Comparison of ENCODE assay signal across 8 cellular contexts in the genomic region with DNA sequence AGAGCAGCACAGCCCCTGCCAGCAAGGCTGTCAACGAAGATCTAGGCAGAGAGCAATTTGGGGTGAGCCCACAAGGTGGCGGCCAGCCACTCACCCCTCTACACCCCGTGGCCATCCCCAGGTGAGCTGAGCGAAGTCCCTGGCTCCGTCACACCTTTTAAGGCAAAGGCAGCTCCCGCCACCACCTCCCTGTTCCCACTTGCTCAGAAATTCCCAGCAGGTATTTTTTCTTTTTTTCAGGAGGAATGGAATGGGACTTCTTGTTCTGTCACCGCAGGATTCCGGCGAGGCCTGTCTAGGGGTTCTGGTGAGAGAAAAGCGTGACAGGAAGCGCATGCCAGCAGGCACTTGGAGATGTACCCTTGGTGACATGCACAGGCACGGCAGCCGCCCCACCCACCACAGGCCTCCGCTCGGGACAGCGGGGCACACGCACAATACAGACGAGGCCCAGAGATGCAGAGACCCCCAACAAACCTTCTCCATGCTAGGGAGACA. TPM values are rescaled to one million over a fixed set of nuclear protein-coding genes. Genes with fewer than 3 reads are reported as not detected.
DNase-seq lines count a peak whose midpoint lies in the region; ATAC-seq, FAIRE-seq and TF ChIP-seq lines count a peak whose summit lies in the region.

No MANE protein-coding gene starts in this region.

- H3K4me3 ChIP-seq in MM.1S (ENCODE audit: low read length) (no peak overlapping the region), H1 (ENCODE audit: extremely low read depth in 1 of 4, insufficient read depth in 2 of 4, low read depth in 3 of 4, low read length in 4 of 4) (no peak overlapping the region), parathyroid adenoma (ENCODE audit: low read depth, low read length) (no peak overlapping the region)

- peak in 1 of 2 experiments; percentile 43; a peak in 1 of 3 replicates for TF ChIP-seq POLR2A in H1 (IDR thresholded peaks at IDR 0.05; ENCODE audit: control extremely low read depth in 1 of 2, low read depth in 2 of 2, low read length in 2 of 2)

- no peak overlapping the region for H3K14ac ChIP-seq in H1 (ENCODE audit: insufficient read length)

- H3K9ac ChIP-seq in MM.1S (ENCODE audit: low read length) (no peak overlapping the region), H1 (replicated peaks in 1 of 4; ENCODE audit: extremely low read depth in 1 of 4, low read depth in 3 of 4, low read length in 3 of 4) (no peak overlapping the region), parathyroid adenoma (no peak overlapping the region)

- no peak for FAIRE-seq in H1 (lab: Jason Lieb, UNC)

- peak overlapping the region; percentile 62 for H2BK12ac ChIP-seq in H1 (ENCODE audit: low read depth, low read length)

- H3K36me3 ChIP-seq in MM.1S (replicated peaks; ENCODE audit: insufficient read depth, low read length) (peaks cover 15% of the 10 kb centered on the region), H1 (ENCODE audit: control insufficient read depth in 2 of 4, insufficient read depth in 4 of 4, low read length in 3 of 4) (peaks cover 20 to 30% (median 25%) of the 10 kb centered on the region in 4 experiments), parathyroid adenoma (ENCODE audit: control insufficient read depth, insufficient read depth, low read length) (no peaks in the 10 kb centered on the region)

- no peaks in the 10 kb centered on the region for H3K9me3 ChIP-seq in MM.1S (replicated peaks; ENCODE audit: insufficient read depth, low read length)
- no peaks in the 10 kb centered on the region for H3K9me3 ChIP-seq in H1 (ENCODE audit: insufficient read depth in 2 of 2, low read depth in 1 of 2, low read length in 1 of 2)
- H3K9me3 ChIP-seq in parathyroid adenoma (ENCODE audit: control insufficient read depth, low read length), result no peaks in the 10 kb centered on the region

- peak overlapping the region; percentile 34 for H4K91ac ChIP-seq in H1 (replicated peaks; ENCODE audit: insufficient read length, low read length)

- H3K79me1 ChIP-seq in H1 (ENCODE audit: low read depth, low read length), result no peaks in the 10 kb centered on the region

- no peak overlapping the region for H4K5ac ChIP-seq in H1 (ENCODE audit: insufficient read length, low read depth, low read length)

- H3K4me2 ChIP-seq in MM.1S (ENCODE audit: low read depth, low read length) (no peak overlapping the region), H1 (ENCODE audit: insufficient read depth in 1 of 2, low read depth in 2 of 2, low read length in 2 of 2) (0 out of 4 replicates have a peak overlapping the region, but pooled peaks have one; percentile 1 to 7), parathyroid adenoma (ENCODE audit: low read length) (no peak overlapping the region)

- no peak overlapping the region for H3K4ac ChIP-seq in H1 (replicated peaks; ENCODE audit: insufficient read length, low read depth, low read length)

- H2BK5ac ChIP-seq in H1 (ENCODE audit: low read depth, low read length), result peak overlapping the region; percentile 14; the same call in 1 of the 2 replicates

- H3F3A ChIP-seq in MM.1S (ENCODE audit: insufficient read depth, low read length), result peaks cover 59% of the 10 kb centered on the region

- CTCF ChIA-PET in H1 (lab: Charles Lee; ENCODE audit: partially characterized antibody), result interaction anchor here (0.6 to 4.7 kb wide), 40 partner anchors 9 to 337 kb away, joined by 3 to 48 read pairs (median 4); partner anchors contain the start of genes ATF4 and RPL3

- H4K8ac ChIP-seq in H1 (ENCODE audit: extremely low read depth, insufficient read depth, low read length), result no peak overlapping the region

- H3K27ac ChIP-seq in MM.1S (ENCODE audit: low read length) (no peak overlapping the region), H1 (ENCODE audit: low read depth, low read length) (no peak overlapping the region), parathyroid adenoma (no peak overlapping the region)

- H4K20me1 ChIP-seq in MM.1S (ENCODE audit: insufficient read depth, low read length) (peaks cover 30% of the 10 kb centered on the region), H1 (replicated peaks in 1 of 2; ENCODE audit: control insufficient read depth in 1 of 2, insufficient read depth in 2 of 2, low read length in 2 of 2) (peaks cover 15 to 21% of the 10 kb centered on the region in 2 experiments)

- no peaks in the 10 kb centered on the region for H3K23me2 ChIP-seq in H1 (ENCODE audit: low read depth, low read length)

- H2AFZ ChIP-seq in MM.1S (ENCODE audit: low read length) (no peak overlapping the region), H1 (ENCODE audit: low read length) (no peak overlapping the region), parathyroid adenoma (peak overlapping the region; percentile 46)

- no peak overlapping the region for H2BK20ac ChIP-seq in H1 (ENCODE audit: low read length)

- H3K4me1 ChIP-seq in MM.1S (ENCODE audit: low read length) (0 out of 2 replicates have a peak, but pooled peaks cover 4% of the 10 kb centered on the region), H1 (replicated peaks in 1 of 4; ENCODE audit: control insufficient read depth in 3 of 4, insufficient read depth in 4 of 4, low read length in 3 of 4) (peaks cover 0 to 18% (median 12%) of the 10 kb centered on the region in 4 experiments; a peak in 5 of 7 replicates), parathyroid adenoma (peaks cover 5% of the 10 kb centered on the region)

- TF ChIP-seq CTCF in MM.1S (IDR thresholded peaks at IDR 0.05; ENCODE audit: low read length) (peak; percentile 24), H1 (IDR thresholded peaks at IDR 0.05; ENCODE audit: control extremely low read depth in 1 of 3, insufficient read depth in 1 of 3, low read depth in 1 of 3, low read length in 3 of 3) (peak; percentile 53 to 70 (median 67)), parathyroid adenoma (IDR thresholded peaks at IDR 0.05) (no peak)

- no peak overlapping the region for H3K56ac ChIP-seq in H1 (replicated peaks; ENCODE audit: insufficient read length, low read depth, low read length)

- DNase-seq in COLO668 (lab: John Stamatoyannopoulos, UW; ENCODE audit: unreplicated experiment), result peak; percentile 25
- no peak for DNase-seq in MM.1S
- peak in 1 of 2 experiments; percentile 81 for DNase-seq in H1 (ENCODE audit: low read depth in 1 of 2, low spot score in 2 of 2)
- no peak for DNase-seq in kidney glomerular epithelial cell (lab: John Stamatoyannopoulos, UW)
- DNase-seq in left lobe of liver (ENCODE audit: low spot score), result no peak
- DNase-seq in SKM-1 treated with dmso at 0.1 percent for 144 hours (lab: John Stamatoyannopoulos, UW; ENCODE audit: unreplicated experiment), result no peak

- no peaks in the 10 kb centered on the region for H3K9me2 ChIP-seq in MM.1S (replicated peaks; ENCODE audit: insufficient read depth, low read length)

- 44% methylated on average over 18 of the region's 18 CpGs; no CpG with 5 or more reads in 1 of the 2 experiments for WGBS in H1 (ENCODE audit: extremely low coverage in 1 of 2, insufficient coverage in 1 of 2, insufficient read length in 1 of 2, insufficient replicate concordance in 2 of 2, low coverage in 1 of 2, low lambda C conversion rate in 2 of 2, missing lambda C conversion rate in 1 of 2), 2 experiments

- H3K27me3 ChIP-seq in MM.1S (replicated peaks; ENCODE audit: insufficient read depth, low read length) (no peaks in the 10 kb centered on the region), H1 (replicated peaks in 1 of 4; ENCODE audit: control insufficient read depth in 3 of 4, extremely low read depth in 1 of 4, insufficient read depth in 3 of 4, low read length in 3 of 4) (no peaks in the 10 kb centered on the region), parathyroid adenoma (ENCODE audit: control insufficient read depth, insufficient read depth, low read length) (no peaks in the 10 kb centered on the region)

- no peak overlapping the region for H3K18ac ChIP-seq in H1 (ENCODE audit: extremely low read depth, low read length)

- H2BK15ac ChIP-seq in H1 (ENCODE audit: low read length), result no peak overlapping the region

- TF ChIP-seq EP300 in H1 (IDR thresholded peaks at IDR 0.05; ENCODE audit: borderline replicate concordance in 1 of 2, low read depth in 2 of 2, low read length in 2 of 2), result no peak

- TF ChIP-seq RAD21 in H1 (IDR thresholded peaks at IDR 0.05 in 1 of 2, conservative IDR thresholded peaks at IDR 0.05 in 1 of 2; ENCODE audit: low read depth in 2 of 2, low read length in 2 of 2), result peak; percentile 43 to 58

- H2AK5ac ChIP-seq in H1 (ENCODE audit: low read depth, low read length), result no peak overlapping the region

- no peak overlapping the region for H2BK120ac ChIP-seq in H1 (replicated peaks; ENCODE audit: low read depth, low read length)

- POLR2A ChIA-PET in H1 (lab: Charles Lee; ENCODE audit: partially characterized antibody), result interaction anchor here (0.6 to 37.3 kb wide), 15 partner anchors 8 to 1122 kb away, joined by 3 to 692 read pairs (median 5); partner anchors contain the start of genes RPL3 and SYNGR1

- no peak overlapping the region for H3K23ac ChIP-seq in H1 (ENCODE audit: insufficient read length)

- peaks cover 13% of the 10 kb centered on the region for H3K79me2 ChIP-seq in MM.1S (ENCODE audit: low read length)
- H3K79me2 ChIP-seq in H1 (ENCODE audit: control insufficient read depth in 1 of 2, insufficient read depth in 2 of 2, low read length in 2 of 2), result no peaks in the 10 kb centered on the region
- no peaks in the 10 kb centered on the region for H3K79me2 ChIP-seq in parathyroid adenoma

- ATAC-seq in left lobe of liver (no peak), HG02642 (IDR thresholded peaks at IDR 0.05; ENCODE audit: poor library complexity, unreplicated experiment) (no peak)

TF ChIP-seq in H1, 55 proteins besides CTCF, POLR2A, EP300 and RAD21 (continues in another document):
- TF ChIP-seq TCF12 (IDR thresholded peaks at IDR 0.05; ENCODE audit: low read depth, low read length), result no peak

RNA-seq across cellular contexts. Expression of gene RPL3, which starts 10.0 kb away (rescaled TPM):
- total RNA-seq in H1 (2021; fragmentation: NEBNext Ultra II Directional; extraction: Animal tissue kit (Norgen Biotek cat#: 25700)), result 2,801 and 2,865 TPM in 2 replicates
- 5,362 and 5,466 TPM in 2 replicates for polyA plus RNA-seq in H1 (2011; rRNA removed)
- 8,556 TPM for polyA plus RNA-seq in H1 (2011; cell fraction: cytosol; rRNA removed)
- polyA plus RNA-seq in H1 (2011; cell fraction: nucleus; rRNA removed), result 6,792 TPM
- 3,449 to 5,365 TPM (median 4,851 TPM) in 4 replicates for polyA plus RNA-seq in H1 (2012, experiment 1 of 2)
- polyA plus RNA-seq in H1 (2012, experiment 2 of 2), result 2,078 TPM
- polyA plus RNA-seq in H1 (2013, experiment 1 of 2), result 2,295 TPM
- 2,292 TPM for polyA plus RNA-seq in H1 (2013, experiment 2 of 2)
- polyA minus RNA-seq in H1 (2011; rRNA and poly(A)+ RNA removed), result 1,769 and 1,871 TPM in 2 replicates
- polyA minus RNA-seq in H1 (2011; cell fraction: cytosol; rRNA and poly(A)+ RNA removed), result 1,662 TPM
- 2,188 TPM for polyA minus RNA-seq in H1 (2011; cell fraction: nucleus; rRNA and poly(A)+ RNA removed)
- 862 TPM for total RNA-seq in left lobe of liver

RNA-seq across cellular contexts. Expression of gene SYNGR1, which starts 40.4 kb away (rescaled TPM):
- 32.5 and 32.7 TPM in 2 replicates for total RNA-seq in H1 (2021; fragmentation: NEBNext Ultra II Directional; extraction: Animal tissue kit (Norgen Biotek cat#: 25700))
- 84.7 and 98.9 TPM in 2 replicates for polyA plus RNA-seq in H1 (2011; rRNA removed)
- polyA plus RNA-seq in H1 (2011; cell fraction: cytosol; rRNA removed), result 86.1 TPM
- polyA plus RNA-seq in H1 (2011; cell fraction: nucleus; rRNA removed), result 107 TPM
- 22.3 to 55.2 TPM (median 50.2 TPM) in 4 replicates for polyA plus RNA-seq in H1 (2012, experiment 1 of 2)
- 31.1 TPM for polyA plus RNA-seq in H1 (2012, experiment 2 of 2)
- polyA plus RNA-seq in H1 (2013, experiment 1 of 2), result 31.4 TPM
- polyA plus RNA-seq in H1 (2013, experiment 2 of 2), result 34.9 TPM
- 21.3 and 25.3 TPM in 2 replicates for polyA minus RNA-seq in H1 (2011; rRNA and poly(A)+ RNA removed)
- polyA minus RNA-seq in H1 (2011; cell fraction: cytosol; rRNA and poly(A)+ RNA removed), result 23.3 TPM
- polyA minus RNA-seq in H1 (2011; cell fraction: nucleus; rRNA and poly(A)+ RNA removed), result 25.3 TPM
- 2.9 TPM for total RNA-seq in left lobe of liver

Comparison
In these comparisons a context has a peak if more than half of its experiments do, and no peak if none do; other contexts are left out.
1. H3K4me2 ChIP-seq: peak in H1 (2 of 2); none in MM.1S (single experiment) and parathyroid adenoma (single experiment).